Comparison of ENCODE assay signal across 1 cellular context in genomic region chr19:48458016-48458415, GRCh38.
TF ChIP-seq lines count a peak whose summit lies in the region.

No MANE protein-coding gene starts in this region.

TF ChIP-seq in IMR-90, 13 proteins besides CTCF, POLR2A, EP300 and RAD21:
- no peak for TF ChIP-seq FOS (IDR thresholded peaks at IDR 0.05; ENCODE audit: low read depth, low read length)
- no peak for TF ChIP-seq MXI1 (IDR thresholded peaks at IDR 0.05; ENCODE audit: borderline replicate concordance, low read depth, low read length)
- no peak for TF ChIP-seq CHD1 (IDR thresholded peaks at IDR 0.05; ENCODE audit: low read depth, low read length)
- TF ChIP-seq MAZ (IDR thresholded peaks at IDR 0.05; ENCODE audit: borderline replicate concordance, low read depth, low read length), result no peak
- TF ChIP-seq MAFK (IDR thresholded peaks at IDR 0.05; ENCODE audit: low read depth, low read length), result no peak
- no peak for TF ChIP-seq SMC3 (IDR thresholded peaks at IDR 0.05; ENCODE audit: low read depth, low read length)
- TF ChIP-seq NFE2L2 (IDR thresholded peaks at IDR 0.05; ENCODE audit: low read depth, low read length), result no peak
- TF ChIP-seq BHLHE40 (IDR thresholded peaks at IDR 0.05; ENCODE audit: low read depth, low read length), result no peak
- no peak for TF ChIP-seq USF2 (IDR thresholded peaks at IDR 0.05; ENCODE audit: low read depth, low read length)
- no peak for TF ChIP-seq ELK1 (IDR thresholded peaks at IDR 0.05; ENCODE audit: borderline replicate concordance, low read depth, low read length)
- TF ChIP-seq RFX5 (IDR thresholded peaks at IDR 0.05; ENCODE audit: low read depth, low read length), result no peak
- no peak for TF ChIP-seq RCOR1 (IDR thresholded peaks at IDR 0.05; ENCODE audit: insufficient replicate concordance, low read length)
- TF ChIP-seq CEBPB (IDR thresholded peaks at IDR 0.05; ENCODE audit: low read depth, low read length), result no peak
